Comparison of ENCODE assay signal across 13 cellular contexts in genomic region chr19:58563823-58564222, GRCh38. TPM values are rescaled to one million over a fixed set of nuclear protein-coding genes. Genes with fewer than 3 reads are reported as not detected.
A peak's percentile ranks its signal among the peaks of the same experiment; 100 is the strongest.
DNase-seq lines count a peak whose midpoint lies in the region; ATAC-seq and TF ChIP-seq lines count a peak whose summit lies in the region.
"Had no signal": no experiment of that assay in that cellular context is flagged by ENCODE, and none has a peak within 500 bp of the region (broad histone marks: within the 10 kb centered on the region; RNA-seq: fewer than 3 reads in every experiment).

No MANE protein-coding gene starts in this region.

- H3K9me3 Mint-ChIP-seq in activated T-cell treated with anti-CD3 and anti-CD28 coated beads, Interleukin-2, amount 50 U/mL, for 4 hours = no peaks in the 10 kb centered on the region
- no peaks in the 10 kb centered on the region for H3K9me3 Mint-ChIP-seq in mesothelial cell of epicardium

- H3K27ac ChIP-seq in left ventricle myocardium inferior (replicated peaks) (no peak overlapping the region), right atrium auricular region (no peak overlapping the region), upper lobe of right lung (no peak overlapping the region), SJCRH30 (no peak overlapping the region)

- peak overlapping the region; percentile 16 for H3K4me3 Mint-ChIP-seq in activated T-cell treated with anti-CD3 and anti-CD28 coated beads, Interleukin-2, amount 50 U/mL, for 4 hours
- no peak overlapping the region for H3K4me3 Mint-ChIP-seq in mesothelial cell of epicardium

- no peaks in the 10 kb centered on the region for H3K9me3 ChIP-seq in left ventricle myocardium inferior (replicated peaks)
- no peaks in the 10 kb centered on the region for H3K9me3 ChIP-seq in right atrium auricular region
- no peaks in the 10 kb centered on the region for H3K9me3 ChIP-seq in upper lobe of right lung
- H3K9me3 ChIP-seq in SJCRH30 (replicated peaks) = no peaks in the 10 kb centered on the region

- H3K36me3 ChIP-seq in left ventricle myocardium inferior (peaks cover 14% of the 10 kb centered on the region), right atrium auricular region (no peaks in the 10 kb centered on the region), upper lobe of right lung (peaks cover 10% of the 10 kb centered on the region), SJCRH30 (no peaks in the 10 kb centered on the region)

- H3K27me3 Mint-ChIP-seq in activated T-cell treated with anti-CD3 and anti-CD28 coated beads, Interleukin-2, amount 50 U/mL, for 4 hours (ENCODE audit: low read depth) = no peaks in the 10 kb centered on the region
- H3K27me3 Mint-ChIP-seq in mesothelial cell of epicardium (ENCODE audit: low read depth) = no peaks in the 10 kb centered on the region

- no peak for ATAC-seq in activated T-cell treated with anti-CD3 and anti-CD28 coated beads, Interleukin-2, amount 50 U/mL, for 4 hours
- ATAC-seq in upper lobe of right lung (no peak), HG02840 (IDR thresholded peaks at IDR 0.05; ENCODE audit: low FRiP score, unreplicated experiment) (no peak)
- ATAC-seq: HCT116 had no signal

- H3K4me1 Mint-ChIP-seq in activated T-cell treated with anti-CD3 and anti-CD28 coated beads, Interleukin-2, amount 50 U/mL, for 4 hours (ENCODE audit: low read depth) = peaks cover 38% of the 10 kb centered on the region
- peaks cover 16% of the 10 kb centered on the region for H3K4me1 Mint-ChIP-seq in mesothelial cell of epicardium

- no peak overlapping the region for H3K4me3 ChIP-seq in left ventricle myocardium inferior
- H3K4me3 ChIP-seq in right atrium auricular region = no peak overlapping the region
- H3K4me3 ChIP-seq in upper lobe of right lung = no peak overlapping the region
- H3K4me3 ChIP-seq in SJCRH30 = no peak overlapping the region

- peak overlapping the region; percentile 79 for H3K27ac Mint-ChIP-seq in mesothelial cell of epicardium

- H3K4me1 ChIP-seq in left ventricle myocardium inferior (peaks cover 43% of the 10 kb centered on the region), right atrium auricular region (peaks cover 2 to 39% of the 10 kb centered on the region in 2 donors), upper lobe of right lung (peaks cover 27% of the 10 kb centered on the region), SJCRH30 (peaks cover 3% of the 10 kb centered on the region; the same call in 1 of the 2 replicates)

- intact Hi-C loops in left ventricle myocardium inferior (cut with micrococcal nuclease) = no loop called here
- intact Hi-C loops in upper lobe of right lung (cut with DNase I) = no loop called here

- peaks cover 6% of the 10 kb centered on the region for H3K36me3 Mint-ChIP-seq in activated T-cell treated with anti-CD3 and anti-CD28 coated beads, Interleukin-2, amount 50 U/mL, for 4 hours (ENCODE audit: insufficient read depth)
- peaks cover 3% of the 10 kb centered on the region for H3K36me3 Mint-ChIP-seq in mesothelial cell of epicardium

- H3K27me3 ChIP-seq in left ventricle myocardium inferior (ENCODE audit: low read depth) (no peaks in the 10 kb centered on the region), right atrium auricular region (no peaks in the 10 kb centered on the region), upper lobe of right lung (no peaks in the 10 kb centered on the region), SJCRH30 (no peaks in the 10 kb centered on the region)

- DNase-seq in left ventricle myocardium inferior (peak; percentile 8), right atrium auricular region (ENCODE audit: low spot score) (no peak), mesothelial cell of epicardium (ENCODE audit: low spot score in 2 of 2, unreplicated experiment in 2 of 2) (no peak), upper lobe of right lung (peak; percentile 44), C1 segment of cervical spinal cord (lab: John Stamatoyannopoulos, UW) (no peak), SJCRH30 (no peak)
- no peak for DNase-seq in activated T-cell treated with anti-CD3 and anti-CD28 coated beads, Interleukin-2, amount 50 U/mL, for 4 hours
- DNase-seq: NCI-H226; OCI-M1; retina; stimulated activated naive CD4-positive, alpha-beta T cell had no signal

- TF ChIP-seq CTCF in left ventricle myocardium inferior (IDR thresholded peaks at IDR 0.05; ENCODE audit: borderline replicate concordance) = no peak
- no peak for TF ChIP-seq CTCF in right atrium auricular region (IDR thresholded peaks at IDR 0.05)
- TF ChIP-seq CTCF in mesothelial cell of epicardium (IDR thresholded peaks at IDR 0.05; ENCODE audit: unreplicated experiment) = no peak
- no peak for TF ChIP-seq CTCF in upper lobe of right lung (IDR thresholded peaks at IDR 0.05)

RNA-seq across cellular contexts. Expression of gene UBE2M, which starts 5.4 kb away (rescaled TPM):
- total RNA-seq in left ventricle myocardium inferior (116 TPM), right atrium auricular region (10 to 100 TPM; 30.9 to 38.8 TPM), mesothelial cell of epicardium (66.2 to 74.7 TPM (median 73.4 TPM) in 3 replicates), upper lobe of right lung (53.8 TPM)
- total RNA-seq in activated T-cell treated with anti-CD3 and anti-CD28 coated beads, Interleukin-2, amount 50 U/mL, for 4 hours = 100 to 1,000 TPM; 138 to 155 (median 153) TPM
- 62.8 and 72.0 TPM in 2 replicates for total RNA-seq in SJCRH30 (2014; rRNA removed; shearing (Covaris generic))

RNA-seq across cellular contexts. Expression of gene CHMP2A, which starts 8.9 kb away (rescaled TPM):
- total RNA-seq in left ventricle myocardium inferior (124 TPM), right atrium auricular region (100 to 1,000 TPM; 109 to 121 TPM), mesothelial cell of epicardium (82.9 to 86.5 TPM (median 84.3 TPM) in 3 replicates), upper lobe of right lung (96.5 TPM)
- total RNA-seq in activated T-cell treated with anti-CD3 and anti-CD28 coated beads, Interleukin-2, amount 50 U/mL, for 4 hours = 100 to 1,000 TPM; 117 to 128 (median 119) TPM
- total RNA-seq in SJCRH30 (2014; rRNA removed; shearing (Covaris generic)) = 40.1 and 44.9 TPM in 2 replicates

RNA-seq across cellular contexts. Expression of gene MZF1, which starts 9.3 kb away (rescaled TPM):
- total RNA-seq in left ventricle myocardium inferior (10.9 TPM), right atrium auricular region (10 to 100 TPM in 1 of 2 donors, 1 to 10 TPM in 1; 6.5 to 11.3 TPM), mesothelial cell of epicardium (42.6 to 43.9 TPM (median 42.8 TPM) in 3 replicates), upper lobe of right lung (44.3 TPM)
- 10 to 100 TPM; 12.4 to 16.9 (median 12.7) TPM for total RNA-seq in activated T-cell treated with anti-CD3 and anti-CD28 coated beads, Interleukin-2, amount 50 U/mL, for 4 hours
- total RNA-seq in SJCRH30 (2014; rRNA removed; shearing (Covaris generic)) = 6.0 and 6.5 TPM in 2 replicates

RNA-seq across cellular contexts. Expression of gene TRIM28, which starts 20.0 kb away (rescaled TPM):
- total RNA-seq in left ventricle myocardium inferior = 136 TPM
- 100 to 1,000 TPM in 1 of 2 donors, 10 to 100 TPM in 1; 99.6 to 207 TPM for total RNA-seq in right atrium auricular region
- total RNA-seq in activated T-cell treated with anti-CD3 and anti-CD28 coated beads, Interleukin-2, amount 50 U/mL, for 4 hours = 100 to 1,000 TPM; 850 to 963 (median 920) TPM
- total RNA-seq in mesothelial cell of epicardium = 577 to 599 TPM (median 579 TPM) in 3 replicates
- 199 TPM for total RNA-seq in upper lobe of right lung
- total RNA-seq in SJCRH30 (2014; rRNA removed; shearing (Covaris generic)) = 586 and 615 TPM in 2 replicates

RNA-seq across cellular contexts. Expression of gene ZBTB45, which starts 44.2 kb away (rescaled TPM):
- total RNA-seq in left ventricle myocardium inferior (10.2 TPM), right atrium auricular region (10 to 100 TPM in 1 of 2 donors, 1 to 10 TPM in 1; 7.2 to 14.3 TPM), mesothelial cell of epicardium (24.4 to 27.1 TPM (median 24.9 TPM) in 3 replicates), upper lobe of right lung (14.1 TPM)
- 10 to 100 TPM; 15.4 to 16.7 (median 16.1) TPM for total RNA-seq in activated T-cell treated with anti-CD3 and anti-CD28 coated beads, Interleukin-2, amount 50 U/mL, for 4 hours
- total RNA-seq in SJCRH30 (2014; rRNA removed; shearing (Covaris generic)) = 5.1 and 5.5 TPM in 2 replicates

Comparison
In these comparisons a context has a peak if more than half of its experiments do, and no peak if none do; other contexts are left out.
1. DNase-seq: peak in left ventricle myocardium inferior (single experiment) and upper lobe of right lung (single experiment); none in right atrium auricular region (single experiment), activated T-cell treated with anti-CD3 and anti-CD28 coated beads, Interleukin-2, amount 50 U/mL, for 4 hours (single experiment), mesothelial cell of epicardium (0 of 2), C1 segment of cervical spinal cord (0 of 14) and SJCRH30 (0 of 2).